17 cellular contexts compared by ENCODE assay signal in genomic region chr5:133387091-133387490, GRCh38.
A peak's percentile ranks its signal among the peaks of the same experiment; 100 is the strongest.
DNase-seq lines count a peak whose midpoint lies in the region; ATAC-seq and TF ChIP-seq lines count a peak whose summit lies in the region.
"Had no signal": no experiment of that assay in that cellular context is flagged by ENCODE, and none has a peak within 500 bp of the region (broad histone marks: within the 10 kb centered on the region; RNA-seq: fewer than 3 reads in every experiment).

No MANE protein-coding gene starts in this region.

- H3K9me3 ChIP-seq in BE2C, result no peaks in the 10 kb centered on the region
- no peaks in the 10 kb centered on the region for H3K9me3 ChIP-seq in testis
- H3K9me3 ChIP-seq: Peyer's patch had no signal

- intact Hi-C loops in testis (cut with DNase I; ENCODE audit: low total_unique reads) (no loop called here), natural killer cell (cut with micrococcal nuclease) (no loop called here)

- TF ChIP-seq CTCF in BE2C (IDR thresholded peaks at IDR 0.05; ENCODE audit: low read depth, low read length), result peak; percentile 15; the same call in 1 of the 2 replicates
- TF ChIP-seq CTCF in testis (IDR thresholded peaks at IDR 0.05), result no peak
- no peak for TF ChIP-seq CTCF in natural killer cell (IDR thresholded peaks at IDR 0.05)

- H3K27me3 ChIP-seq in BE2C (no peaks in the 10 kb centered on the region), testis (no peaks in the 10 kb centered on the region)
- H3K27me3 ChIP-seq: Peyer's patch had no signal

- no peaks in the 10 kb centered on the region for H3K4me1 Mint-ChIP-seq in natural killer cell
- H3K4me1 Mint-ChIP-seq: IgD-negative memory B cell had no signal

- no peaks in the 10 kb centered on the region for H3K4me1 ChIP-seq in BE2C
- no peaks in the 10 kb centered on the region for H3K4me1 ChIP-seq in testis
- H3K4me1 ChIP-seq: Peyer's patch had no signal

- H3K9me3 Mint-ChIP-seq in natural killer cell, result no peaks in the 10 kb centered on the region
- H3K9me3 Mint-ChIP-seq: CD4-positive, CD25-positive, alpha-beta regulatory T cell; IgD-negative memory B cell had no signal

- no peak overlapping the region for H3K27ac Mint-ChIP-seq in natural killer cell
- H3K27ac Mint-ChIP-seq: CD4-positive, CD25-positive, alpha-beta regulatory T cell had no signal

- no peak for TF ChIP-seq POLR2A in testis (IDR thresholded peaks at IDR 0.05)

- ATAC-seq in HG03354 (IDR thresholded peaks at IDR 0.05; ENCODE audit: poor library complexity, severe bottlenecking, unreplicated experiment), result no peak
- no peak for ATAC-seq in natural killer cell

- H3K27me3 Mint-ChIP-seq in natural killer cell (ENCODE audit: low read depth in 2 of 2), result peaks cover 8 to 19% of the 10 kb centered on the region in 2 donors

- H3K27ac ChIP-seq in testis, result no peak overlapping the region
- H3K27ac ChIP-seq: Peyer's patch had no signal

- DNase-seq in BE2C, result no peak
- DNase-seq in SK-MEL-5 (ENCODE audit: low read depth, low spot score), result peak; percentile 10
- peak; percentile 24 for DNase-seq in islet precursor cell
- DNase-seq in testis, result peak; percentile 0
- DNase-seq in iPS-NIHi7 (ENCODE audit: extremely low spot score), result no peak
- DNase-seq in natural killer cell, result no peak
- DNase-seq: CD4-positive, CD25-positive, alpha-beta regulatory T cell; EL; Kasumi-1; MM.1S; NCI-H1105; NCI-H1694; NCI-H524 treated with DMSO at 0.1 percent for 48 hours; Right ventricle myocardium superior had no signal

- H3K36me3 Mint-ChIP-seq in natural killer cell, result no peaks in the 10 kb centered on the region
- H3K36me3 Mint-ChIP-seq: CD4-positive, CD25-positive, alpha-beta regulatory T cell; IgD-negative memory B cell had no signal

- H3K36me3 ChIP-seq in BE2C (no peaks in the 10 kb centered on the region), testis (ENCODE audit: low read depth, missing control alignments) (no peaks in the 10 kb centered on the region)
- H3K36me3 ChIP-seq: Peyer's patch had no signal

- 75 to 92% methylated on average over 4 of the region's 4 CpGs for WGBS in testis, 2 donors

- H3K4me3 ChIP-seq in BE2C (ENCODE audit: low read depth, low read length) (no peak overlapping the region), testis (no peak overlapping the region)
- H3K4me3 ChIP-seq: Peyer's patch had no signal

- in situ Hi-C loops in SK-MEL-5 (cut with HindIII; ENCODE audit: low pct_unique_long_range_greater_than_20kb, low sequenced_read_pairs), result no loop called here

- H3K4me3 Mint-ChIP-seq in natural killer cell, result no peak overlapping the region
- H3K4me3 Mint-ChIP-seq: CD4-positive, CD25-positive, alpha-beta regulatory T cell; IgD-negative memory B cell had no signal

Comparison
In these comparisons a context has a peak if more than half of its experiments do, and no peak if none do; other contexts are left out.
1. DNase-seq: peak in SK-MEL-5 (single experiment), islet precursor cell (single experiment) and testis (single experiment); none in BE2C (single experiment), iPS-NIHi7 (single experiment) and natural killer cell (single experiment).